In genomic region chr17:41871789-41872188, GRCh38 we compare ENCODE assay signal across 19 cellular contexts. TPM values are rescaled to one million over a fixed set of nuclear protein-coding genes. Genes with fewer than 3 reads are reported as not detected.
A peak's percentile ranks its signal among the peaks of the same experiment; 100 is the strongest.
DNase-seq lines count a peak whose midpoint lies in the region; ATAC-seq and TF ChIP-seq lines count a peak whose summit lies in the region.
"Had no signal": no experiment of that assay in that cellular context is flagged by ENCODE, and none has a peak within 500 bp of the region (broad histone marks: within the 10 kb centered on the region; RNA-seq: fewer than 3 reads in every experiment).

No MANE protein-coding gene starts in this region.

- no peaks in the 10 kb centered on the region for H3K27me3 ChIP-seq in endodermal cell (ENCODE audit: control insufficient read depth, insufficient read depth, low read length, poor library complexity, severe bottlenecking)

- no peak for TF ChIP-seq CTCF in activated CD8-positive, alpha-beta T cell treated with anti-CD3 and anti-CD28 coated beads for 36 hours (IDR thresholded peaks at IDR 0.05)
- TF ChIP-seq CTCF in endodermal cell (conservative IDR thresholded peaks at IDR 0.05) (no peak), progenitor cell of endocrine pancreas (IDR thresholded peaks at IDR 0.05; ENCODE audit: unreplicated experiment) (no peak)

- peaks cover 28% of the 10 kb centered on the region for H3K4me1 Mint-ChIP-seq in activated CD8-positive, alpha-beta T cell treated with anti-CD3 and anti-CD28 coated beads for 36 hours (ENCODE audit: low read depth)
- peaks cover 8% of the 10 kb centered on the region for H3K4me1 Mint-ChIP-seq in activated CD8-positive, alpha-beta T cell treated with anti-CD3 and anti-CD28 coated beads, Interleukin-2, amount 10 ng/mL, durations not matched to agents 7 days and 5 days (ENCODE audit: low read depth)
- H3K4me1 Mint-ChIP-seq in endodermal cell, result peaks cover 4% of the 10 kb centered on the region
- H3K4me1 Mint-ChIP-seq in progenitor cell of endocrine pancreas (ENCODE audit: low read depth), result no peaks in the 10 kb centered on the region

- DNase-seq in activated CD8-positive, alpha-beta T cell treated with anti-CD3 and anti-CD28 coated beads for 36 hours, result no peak
- no peak for DNase-seq in activated CD8-positive, alpha-beta T cell treated with anti-CD3 and anti-CD28 coated beads, Interleukin-2, amount 10 ng/mL, durations not matched to agents 7 days and 5 days
- DNase-seq in endodermal cell, result peak; percentile 44
- DNase-seq in progenitor cell of endocrine pancreas (ENCODE audit: low spot score, unreplicated experiment), result no peak
- DNase-seq in epidermal melanocyte (ENCODE audit: insufficient read length, low spot score), result no peak
- DNase-seq in T-helper 1 cell, result no peak
- DNase-seq in MV-4-11 (lab: John Stamatoyannopoulos, UW), result no peak
- DNase-seq: Caco-2; CD4-positive, alpha-beta T cell; NCI-H1048; NCI-H1436; NCI-H1930; NCI-H226; NCI-H526; PC-9 had no signal

- H3K36me3 ChIP-seq in endodermal cell (ENCODE audit: control insufficient read depth, insufficient read depth, low read length), result peaks cover 74% of the 10 kb centered on the region

- H3K4me3 ChIP-seq in endodermal cell (ENCODE audit: low read length), result no peak overlapping the region
- H3K4me3 ChIP-seq: HAP-1, PC-9 had no signal

- 93 to 95% methylated on average over 10 of the region's 10 CpGs for WGBS in endodermal cell (ENCODE audit: insufficient coverage in 1 of 2, insufficient read length in 1 of 2), 2 experiments

- no peak for ATAC-seq in activated CD8-positive, alpha-beta T cell treated with anti-CD3 and anti-CD28 coated beads for 36 hours
- ATAC-seq in activated CD8-positive, alpha-beta T cell treated with anti-CD3 and anti-CD28 coated beads, Interleukin-2, amount 10 ng/mL, durations not matched to agents 7 days and 5 days, result no peak

- no peaks in the 10 kb centered on the region for H3K27me3 Mint-ChIP-seq in activated CD8-positive, alpha-beta T cell treated with anti-CD3 and anti-CD28 coated beads for 36 hours
- no peaks in the 10 kb centered on the region for H3K27me3 Mint-ChIP-seq in activated CD8-positive, alpha-beta T cell treated with anti-CD3 and anti-CD28 coated beads, Interleukin-2, amount 10 ng/mL, durations not matched to agents 7 days and 5 days (ENCODE audit: low read depth)
- H3K27me3 Mint-ChIP-seq in endodermal cell (ENCODE audit: insufficient read depth), result no peaks in the 10 kb centered on the region
- H3K27me3 Mint-ChIP-seq in progenitor cell of endocrine pancreas, result no peaks in the 10 kb centered on the region
- H3K27me3 Mint-ChIP-seq: CD4-positive, alpha-beta T cell had no signal

- peaks cover 60% of the 10 kb centered on the region for H3K36me3 Mint-ChIP-seq in activated CD8-positive, alpha-beta T cell treated with anti-CD3 and anti-CD28 coated beads for 36 hours (ENCODE audit: low read depth)
- H3K36me3 Mint-ChIP-seq in activated CD8-positive, alpha-beta T cell treated with anti-CD3 and anti-CD28 coated beads, Interleukin-2, amount 10 ng/mL, durations not matched to agents 7 days and 5 days (ENCODE audit: low read depth), result peaks cover 65% of the 10 kb centered on the region
- peaks cover 88% of the 10 kb centered on the region for H3K36me3 Mint-ChIP-seq in endodermal cell (ENCODE audit: low read depth)
- H3K36me3 Mint-ChIP-seq in progenitor cell of endocrine pancreas (ENCODE audit: insufficient read depth), result peaks cover 41% of the 10 kb centered on the region

- no peaks in the 10 kb centered on the region for H3K9me3 Mint-ChIP-seq in activated CD8-positive, alpha-beta T cell treated with anti-CD3 and anti-CD28 coated beads for 36 hours
- no peaks in the 10 kb centered on the region for H3K9me3 Mint-ChIP-seq in activated CD8-positive, alpha-beta T cell treated with anti-CD3 and anti-CD28 coated beads, Interleukin-2, amount 10 ng/mL, durations not matched to agents 7 days and 5 days (ENCODE audit: insufficient read depth)
- H3K9me3 Mint-ChIP-seq in endodermal cell (peaks cover 17% of the 10 kb centered on the region), progenitor cell of endocrine pancreas (ENCODE audit: low read depth) (no peaks in the 10 kb centered on the region)
- H3K9me3 Mint-ChIP-seq: CD4-positive, alpha-beta T cell had no signal

- peaks cover 5% of the 10 kb centered on the region for H3K4me1 ChIP-seq in endodermal cell (ENCODE audit: control insufficient read depth, insufficient read depth, low read length)
- H3K4me1 ChIP-seq: HAP-1 had no signal

- H3K9ac ChIP-seq in endodermal cell (ENCODE audit: extremely low read depth, low read length, poor library complexity, severe bottlenecking), result no peak overlapping the region
- H3K9ac ChIP-seq: KMS-11 had no signal

- H3K27ac Mint-ChIP-seq in activated CD8-positive, alpha-beta T cell treated with anti-CD3 and anti-CD28 coated beads for 36 hours, result peak overlapping the region; percentile 73
- no peak overlapping the region for H3K27ac Mint-ChIP-seq in activated CD8-positive, alpha-beta T cell treated with anti-CD3 and anti-CD28 coated beads, Interleukin-2, amount 10 ng/mL, durations not matched to agents 7 days and 5 days
- H3K27ac Mint-ChIP-seq in endodermal cell (no peak overlapping the region), progenitor cell of endocrine pancreas (peak overlapping the region; percentile 33)
- H3K27ac Mint-ChIP-seq: CD4-positive, alpha-beta T cell had no signal

- H3K27ac ChIP-seq in endodermal cell (ENCODE audit: low read depth, low read length), result no peak overlapping the region
- H3K27ac ChIP-seq: KMS-11, PC-9 had no signal

- POLR2A ChIA-PET in activated CD8-positive, alpha-beta T cell treated with anti-CD3 and anti-CD28 coated beads for 36 hours (lab: Charles Lee), result no interaction called here
- POLR2A ChIA-PET in activated CD8-positive, alpha-beta T cell treated with anti-CD3 and anti-CD28 coated beads, Interleukin-2, amount 10 ng/mL, durations not matched to agents 7 days and 5 days (lab: Charles Lee), result no interaction called here

- intact Hi-C loops in activated CD8-positive, alpha-beta T cell treated with anti-CD3 and anti-CD28 coated beads for 36 hours (cut with micrococcal nuclease), result no loop called here

- no peak overlapping the region for H3K4me3 Mint-ChIP-seq in activated CD8-positive, alpha-beta T cell treated with anti-CD3 and anti-CD28 coated beads for 36 hours
- no peak overlapping the region for H3K4me3 Mint-ChIP-seq in activated CD8-positive, alpha-beta T cell treated with anti-CD3 and anti-CD28 coated beads, Interleukin-2, amount 10 ng/mL, durations not matched to agents 7 days and 5 days
- H3K4me3 Mint-ChIP-seq in endodermal cell, result no peak overlapping the region
- H3K4me3 Mint-ChIP-seq in progenitor cell of endocrine pancreas (ENCODE audit: low read depth), result no peak overlapping the region
- H3K4me3 Mint-ChIP-seq: CD4-positive, alpha-beta T cell had no signal

- peaks cover 5% of the 10 kb centered on the region for H3K9me3 ChIP-seq in endodermal cell (ENCODE audit: control insufficient read depth, low read length)
- H3K9me3 ChIP-seq: Caco-2, HAP-1 had no signal

- CTCF ChIA-PET in activated CD8-positive, alpha-beta T cell treated with anti-CD3 and anti-CD28 coated beads for 36 hours (lab: Charles Lee), result interaction anchor here (1.2 kb wide), 1 partner anchor 13 kb away, joined by 3 read pairs; no protein-coding TSS in a partner anchor
- CTCF ChIA-PET in activated CD8-positive, alpha-beta T cell treated with anti-CD3 and anti-CD28 coated beads, Interleukin-2, amount 10 ng/mL, durations not matched to agents 7 days and 5 days (lab: Charles Lee), result no interaction called here

RNA-seq across cellular contexts. Expression of gene KLHL11, which starts 6.6 kb away (rescaled TPM):
- total RNA-seq in activated CD8-positive, alpha-beta T cell treated with anti-CD3 and anti-CD28 coated beads for 36 hours, result 10 to 100 TPM; 19.2 to 19.6 TPM
- total RNA-seq in activated CD8-positive, alpha-beta T cell treated with anti-CD3 and anti-CD28 coated beads, Interleukin-2, amount 10 ng/mL, durations not matched to agents 7 days and 5 days, result 10 to 100 TPM; 12.3 to 13.2 TPM
- 1.9 TPM for polyA plus RNA-seq in PFSK-1 (2012; ENCODE audit: insufficient read length, low read depth)
- total RNA-seq in endodermal cell (10 to 100 TPM; 13.3 to 15.9 TPM), progenitor cell of endocrine pancreas (16.9 and 19.6 TPM in 2 replicates)
- polyA plus RNA-seq in endodermal cell (2013, experiment 1 of 2), result 6.6 TPM
- 6.3 TPM for polyA plus RNA-seq in endodermal cell (2013, experiment 2 of 2)

RNA-seq across cellular contexts. Expression of gene KLHL10, which starts 34.2 kb away (rescaled TPM):
- under 1 TPM in 1 of 2 experiments, not detected in 1; 0.36 TPM for total RNA-seq in activated CD8-positive, alpha-beta T cell treated with anti-CD3 and anti-CD28 coated beads for 36 hours
- total RNA-seq in activated CD8-positive, alpha-beta T cell treated with anti-CD3 and anti-CD28 coated beads, Interleukin-2, amount 10 ng/mL, durations not matched to agents 7 days and 5 days, result not detected
- polyA plus RNA-seq in PFSK-1 (2012; ENCODE audit: insufficient read length, low read depth), result not detected
- total RNA-seq in endodermal cell (under 1 TPM in 1 of 2 donors, not detected in 1; 0.15 TPM), progenitor cell of endocrine pancreas (not detected in 2 replicates)
- polyA plus RNA-seq in endodermal cell (2013, experiment 1 of 2), result not detected
- not detected for polyA plus RNA-seq in endodermal cell (2013, experiment 2 of 2)
- total RNA-seq: Caco-2; CD4-positive, alpha-beta T cell; HT-29; PC-9 had no signal

RNA-seq across cellular contexts. Expression of gene NT5C3B, which starts 35.8 kb away (rescaled TPM):
- total RNA-seq in activated CD8-positive, alpha-beta T cell treated with anti-CD3 and anti-CD28 coated beads for 36 hours, result 10 to 100 TPM; 30.5 to 32.3 TPM
- 10 to 100 TPM; 15.7 to 17.8 TPM for total RNA-seq in activated CD8-positive, alpha-beta T cell treated with anti-CD3 and anti-CD28 coated beads, Interleukin-2, amount 10 ng/mL, durations not matched to agents 7 days and 5 days
- 183 TPM for polyA plus RNA-seq in PFSK-1 (2012; ENCODE audit: insufficient read length, low read depth)
- total RNA-seq in endodermal cell (10 to 100 TPM; 65.2 to 79.5 TPM), progenitor cell of endocrine pancreas (105 and 115 TPM in 2 replicates)
- polyA plus RNA-seq in endodermal cell (2013, experiment 1 of 2), result 77.9 TPM
- 72.6 TPM for polyA plus RNA-seq in endodermal cell (2013, experiment 2 of 2)

RNA-seq across cellular contexts. Expression of gene ACLY, which starts 47.0 kb away (rescaled TPM):
- total RNA-seq in activated CD8-positive, alpha-beta T cell treated with anti-CD3 and anti-CD28 coated beads for 36 hours, result 100 to 1,000 TPM; 185 to 186 TPM
- 100 to 1,000 TPM; 177 to 185 TPM for total RNA-seq in activated CD8-positive, alpha-beta T cell treated with anti-CD3 and anti-CD28 coated beads, Interleukin-2, amount 10 ng/mL, durations not matched to agents 7 days and 5 days
- 185 TPM for polyA plus RNA-seq in PFSK-1 (2012; ENCODE audit: insufficient read length, low read depth)
- total RNA-seq in endodermal cell (100 to 1,000 TPM; 261 to 304 TPM), progenitor cell of endocrine pancreas (186 and 188 TPM in 2 replicates)
- polyA plus RNA-seq in endodermal cell (2013, experiment 1 of 2), result 223 TPM
- 225 TPM for polyA plus RNA-seq in endodermal cell (2013, experiment 2 of 2)

RNA-seq across cellular contexts. Expression of gene ODAD4, which starts 58.6 kb away (rescaled TPM):
- total RNA-seq in activated CD8-positive, alpha-beta T cell treated with anti-CD3 and anti-CD28 coated beads for 36 hours, result 1 to 10 TPM in 1 of 2 experiments, under 1 TPM in 1; 0.81 to 1.4 TPM
- under 1 TPM; 0.89 to 0.97 TPM for total RNA-seq in activated CD8-positive, alpha-beta T cell treated with anti-CD3 and anti-CD28 coated beads, Interleukin-2, amount 10 ng/mL, durations not matched to agents 7 days and 5 days
- 0.25 TPM for polyA plus RNA-seq in PFSK-1 (2012; ENCODE audit: insufficient read length, low read depth)
- total RNA-seq in endodermal cell (1 to 10 TPM; 3.9 to 4.7 TPM), progenitor cell of endocrine pancreas (6.3 and 7.1 TPM in 2 replicates)
- 4.5 TPM for polyA plus RNA-seq in endodermal cell (2013, experiment 1 of 2)
- 4.1 TPM for polyA plus RNA-seq in endodermal cell (2013, experiment 2 of 2)

Comparison
In these comparisons a context has a peak if more than half of its experiments do, and no peak if none do; other contexts are left out.
1. H3K27ac Mint-ChIP-seq: peak in activated CD8-positive, alpha-beta T cell treated with anti-CD3 and anti-CD28 coated beads for 36 hours (single experiment) and progenitor cell of endocrine pancreas (single experiment); none in activated CD8-positive, alpha-beta T cell treated with anti-CD3 and anti-CD28 coated beads, Interleukin-2, amount 10 ng/mL, durations not matched to agents 7 days and 5 days (single experiment) and endodermal cell (single experiment).